Comparison of ENCODE assay signal across 2 cellular contexts in the genomic region with DNA sequence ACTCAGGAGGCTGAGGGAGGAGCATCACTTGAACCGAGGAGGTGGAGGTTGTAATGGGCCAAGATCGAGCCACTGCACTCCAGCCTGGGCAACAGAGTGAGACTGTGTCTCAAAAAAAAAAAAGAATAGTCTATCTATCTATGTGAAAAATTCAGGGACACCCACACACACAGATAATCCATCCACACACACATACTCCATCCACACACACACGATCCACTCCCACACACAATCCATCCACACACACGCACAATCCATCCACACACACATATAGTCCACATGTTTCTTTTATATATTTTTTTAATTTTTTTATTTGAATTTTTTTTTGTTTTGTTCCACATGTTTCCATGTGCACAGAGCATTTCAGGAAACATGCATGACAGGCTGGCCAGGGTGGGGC.
TF ChIP-seq lines count a peak whose summit lies in the region.

No MANE protein-coding gene starts in this region.

TF ChIP-seq in HEK293, 187 proteins besides CTCF, POLR2A, EP300 and RAD21:
- TF ChIP-seq EGR2 (tag by site-specific recombination; IDR thresholded peaks at IDR 0.05; ENCODE audit: low read depth) (peak; percentile 96), ZNF561 (tag by site-specific recombination; IDR thresholded peaks at IDR 0.05; ENCODE audit: borderline replicate concordance) (no peak), ZNF510 (tag by site-specific recombination; IDR thresholded peaks at IDR 0.05; ENCODE audit: insufficient replicate concordance) (no peak), GLIS2 (tag by site-specific recombination; IDR thresholded peaks at IDR 0.05) (no peak), ZNF302 (tag by site-specific recombination; IDR thresholded peaks at IDR 0.05; ENCODE audit: low read depth) (no peak), ZFHX2 (tag by site-specific recombination; conservative IDR thresholded peaks at IDR 0.05) (peak; percentile 85), SP2 (tag by site-specific recombination; IDR thresholded peaks at IDR 0.05) (no peak)
- TF ChIP-seq, protein P1, sequence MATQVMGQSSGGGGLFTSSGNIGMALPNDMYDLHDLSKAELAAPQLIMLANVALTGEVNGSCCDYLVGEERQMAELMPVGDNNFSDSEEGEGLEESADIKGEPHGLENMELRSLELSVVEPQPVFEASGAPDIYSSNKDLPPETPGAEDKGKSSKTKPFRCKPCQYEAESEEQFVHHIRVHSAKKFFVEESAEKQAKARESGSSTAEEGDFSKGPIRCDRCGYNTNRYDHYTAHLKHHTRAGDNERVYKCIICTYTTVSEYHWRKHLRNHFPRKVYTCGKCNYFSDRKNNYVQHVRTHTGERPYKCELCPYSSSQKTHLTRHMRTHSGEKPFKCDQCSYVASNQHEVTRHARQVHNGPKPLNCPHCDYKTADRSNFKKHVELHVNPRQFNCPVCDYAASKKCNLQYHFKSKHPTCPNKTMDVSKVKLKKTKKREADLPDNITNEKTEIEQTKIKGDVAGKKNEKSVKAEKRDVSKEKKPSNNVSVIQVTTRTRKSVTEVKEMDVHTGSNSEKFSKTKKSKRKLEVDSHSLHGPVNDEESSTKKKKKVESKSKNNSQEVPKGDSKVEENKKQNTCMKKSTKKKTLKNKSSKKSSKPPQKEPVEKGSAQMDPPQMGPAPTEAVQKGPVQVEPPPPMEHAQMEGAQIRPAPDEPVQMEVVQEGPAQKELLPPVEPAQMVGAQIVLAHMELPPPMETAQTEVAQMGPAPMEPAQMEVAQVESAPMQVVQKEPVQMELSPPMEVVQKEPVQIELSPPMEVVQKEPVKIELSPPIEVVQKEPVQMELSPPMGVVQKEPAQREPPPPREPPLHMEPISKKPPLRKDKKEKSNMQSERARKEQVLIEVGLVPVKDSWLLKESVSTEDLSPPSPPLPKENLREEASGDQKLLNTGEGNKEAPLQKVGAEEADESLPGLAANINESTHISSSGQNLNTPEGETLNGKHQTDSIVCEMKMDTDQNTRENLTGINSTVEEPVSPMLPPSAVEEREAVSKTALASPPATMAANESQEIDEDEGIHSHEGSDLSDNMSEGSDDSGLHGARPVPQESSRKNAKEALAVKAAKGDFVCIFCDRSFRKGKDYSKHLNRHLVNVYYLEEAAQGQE (tag by site-specific recombination; IDR thresholded peaks at IDR 0.05): no peak
- TF ChIP-seq, protein P2, sequence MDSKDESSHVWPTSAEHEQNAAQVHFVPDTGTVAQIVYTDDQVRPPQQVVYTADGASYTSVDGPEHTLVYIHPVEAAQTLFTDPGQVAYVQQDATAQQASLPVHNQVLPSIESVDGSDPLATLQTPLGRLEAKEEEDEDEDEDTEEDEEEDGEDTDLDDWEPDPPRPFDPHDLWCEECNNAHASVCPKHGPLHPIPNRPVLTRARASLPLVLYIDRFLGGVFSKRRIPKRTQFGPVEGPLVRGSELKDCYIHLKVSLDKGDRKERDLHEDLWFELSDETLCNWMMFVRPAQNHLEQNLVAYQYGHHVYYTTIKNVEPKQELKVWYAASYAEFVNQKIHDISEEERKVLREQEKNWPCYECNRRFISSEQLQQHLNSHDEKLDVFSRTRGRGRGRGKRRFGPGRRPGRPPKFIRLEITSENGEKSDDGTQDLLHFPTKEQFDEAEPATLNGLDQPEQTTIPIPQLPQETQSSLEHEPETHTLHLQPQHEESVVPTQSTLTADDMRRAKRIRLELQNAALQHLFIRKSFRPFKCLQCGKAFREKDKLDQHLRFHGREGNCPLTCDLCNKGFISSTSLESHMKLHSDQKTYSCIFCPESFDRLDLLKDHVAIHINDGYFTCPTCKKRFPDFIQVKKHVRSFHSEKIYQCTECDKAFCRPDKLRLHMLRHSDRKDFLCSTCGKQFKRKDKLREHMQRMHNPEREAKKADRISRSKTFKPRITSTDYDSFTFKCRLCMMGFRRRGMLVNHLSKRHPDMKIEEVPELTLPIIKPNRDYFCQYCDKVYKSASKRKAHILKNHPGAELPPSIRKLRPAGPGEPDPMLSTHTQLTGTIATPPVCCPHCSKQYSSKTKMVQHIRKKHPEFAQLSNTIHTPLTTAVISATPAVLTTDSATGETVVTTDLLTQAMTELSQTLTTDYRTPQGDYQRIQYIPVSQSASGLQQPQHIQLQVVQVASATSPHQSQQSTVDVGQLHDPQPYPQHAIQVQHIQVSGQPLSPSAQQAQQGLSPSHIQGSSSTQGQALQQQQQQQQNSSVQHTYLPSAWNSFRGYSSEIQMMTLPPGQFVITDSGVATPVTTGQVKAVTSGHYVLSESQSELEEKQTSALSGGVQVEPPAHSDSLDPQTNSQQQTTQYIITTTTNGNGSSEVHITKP (tag by site-specific recombination; IDR thresholded peaks at IDR 0.05): no peak

TF ChIP-seq in K562, 482 proteins besides CTCF, POLR2A, EP300 and RAD21:
- TF ChIP-seq, protein P3, sequence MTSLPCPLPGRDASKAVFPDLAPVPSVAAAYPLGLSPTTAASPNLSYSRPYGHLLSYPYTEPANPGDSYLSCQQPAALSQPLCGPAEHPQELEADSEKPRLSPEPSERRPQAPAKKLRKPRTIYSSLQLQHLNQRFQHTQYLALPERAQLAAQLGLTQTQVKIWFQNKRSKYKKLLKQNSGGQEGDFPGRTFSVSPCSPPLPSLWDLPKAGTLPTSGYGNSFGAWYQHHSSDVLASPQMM (CRISPR knock-in tag; IDR thresholded peaks at IDR 0.05): no peak
- TF ChIP-seq RFX5 (IDR thresholded peaks at IDR 0.05; ENCODE audit: low read depth, low read length) (no peak), EGR1 (conservative IDR thresholded peaks at IDR 0.05) (peak; percentile 38; the same call in 1 of the 2 replicates), NFRKB (IDR thresholded peaks at IDR 0.05; ENCODE audit: low read depth) (no peak)
- TF ChIP-seq, protein P4, sequence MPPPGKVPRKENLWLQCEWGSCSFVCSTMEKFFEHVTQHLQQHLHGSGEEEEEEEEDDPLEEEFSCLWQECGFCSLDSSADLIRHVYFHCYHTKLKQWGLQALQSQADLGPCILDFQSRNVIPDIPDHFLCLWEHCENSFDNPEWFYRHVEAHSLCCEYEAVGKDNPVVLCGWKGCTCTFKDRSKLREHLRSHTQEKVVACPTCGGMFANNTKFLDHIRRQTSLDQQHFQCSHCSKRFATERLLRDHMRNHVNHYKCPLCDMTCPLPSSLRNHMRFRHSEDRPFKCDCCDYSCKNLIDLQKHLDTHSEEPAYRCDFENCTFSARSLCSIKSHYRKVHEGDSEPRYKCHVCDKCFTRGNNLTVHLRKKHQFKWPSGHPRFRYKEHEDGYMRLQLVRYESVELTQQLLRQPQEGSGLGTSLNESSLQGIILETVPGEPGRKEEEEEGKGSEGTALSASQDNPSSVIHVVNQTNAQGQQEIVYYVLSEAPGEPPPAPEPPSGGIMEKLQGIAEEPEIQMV (tag; conservative IDR thresholded peaks at IDR 0.05; ENCODE audit: low read depth): no peak
